ENCODE assay signal across 8 cellular contexts in genomic region chr22:21641417-21641794, GRCh38. TPM values are rescaled to one million over a fixed set of nuclear protein-coding genes. Genes with fewer than 3 reads are reported as not detected.
DNase-seq lines count a peak whose midpoint lies in the region; ATAC-seq and TF ChIP-seq lines count a peak whose summit lies in the region.

No MANE protein-coding gene starts in this region.

- no peaks in the 10 kb centered on the region for H3K9me3 ChIP-seq in BE2C
- H3K9me3 ChIP-seq in ascending aorta = no peaks in the 10 kb centered on the region
- no peaks in the 10 kb centered on the region for H3K9me3 ChIP-seq in iPS DF 6.9 (ENCODE audit: control insufficient read depth, insufficient read depth, low read length)
- H3K9me3 ChIP-seq in gastrocnemius medialis = no peaks in the 10 kb centered on the region

- H3K27me3 ChIP-seq in BE2C (no peaks in the 10 kb centered on the region), ascending aorta (no peaks in the 10 kb centered on the region), iPS DF 6.9 (ENCODE audit: control insufficient read depth, insufficient read depth, low read length) (no peaks in the 10 kb centered on the region), gastrocnemius medialis (no peaks in the 10 kb centered on the region)

- peak overlapping the region; percentile 58 to 80 for H3K27ac ChIP-seq in ascending aorta
- H3K27ac ChIP-seq in iPS DF 6.9 (ENCODE audit: low read length) = no peak overlapping the region
- H3K27ac ChIP-seq in gastrocnemius medialis = peak overlapping the region; percentile 72 to 80 (median 74)

- no peaks in the 10 kb centered on the region for H3K4me1 ChIP-seq in BE2C
- H3K4me1 ChIP-seq in ascending aorta = peaks cover 0 to 14% of the 10 kb centered on the region in 2 donors
- H3K4me1 ChIP-seq in iPS DF 6.9 (ENCODE audit: control insufficient read depth, insufficient read depth, low read length) = no peaks in the 10 kb centered on the region
- peaks cover 0 to 7% of the 10 kb centered on the region in 2 donors for H3K4me1 ChIP-seq in gastrocnemius medialis

- DNase-seq in BE2C = peak; percentile 44
- peak; percentile 64 for DNase-seq in M059J (ENCODE audit: low read depth)
- DNase-seq in ascending aorta (ENCODE audit: low spot score in 2 of 2) = peak in 1 of 2 donors; percentile 79
- DNase-seq in iPS DF 6.9 (ENCODE audit: low read depth, low spot score) = no peak
- no peak for DNase-seq in gastrocnemius medialis
- no peak for DNase-seq in NCI-H1694 (lab: John Stamatoyannopoulos, UW)

- peak; percentile 53 for TF ChIP-seq CTCF in BE2C (IDR thresholded peaks at IDR 0.05; ENCODE audit: low read depth, low read length)
- peak; percentile 40 to 55 (median 55) for TF ChIP-seq CTCF in ascending aorta (IDR thresholded peaks at IDR 0.05)
- TF ChIP-seq CTCF in gastrocnemius medialis (IDR thresholded peaks at IDR 0.05 in 4 of 5, conservative IDR thresholded peaks at IDR 0.05 in 1 of 5) = peak in 3 of 5 experiments; percentile 18 to 49 (median 20)

- no peak for TF ChIP-seq POLR2A in gastrocnemius medialis (IDR thresholded peaks at IDR 0.05)
- no peak for TF ChIP-seq POLR2A in GM18505 (IDR thresholded peaks at IDR 0.05; ENCODE audit: borderline replicate concordance, extremely low read depth, insufficient read depth, insufficient read length)

- intact Hi-C loops in ascending aorta (cut with DNase I) = loop anchor here (10.0 kb wide), 3 partner anchors 537 to 727 kb away; partner anchors contain the start of genes CRKL and LZTR1
- intact Hi-C loops in gastrocnemius medialis (cut with DNase I; ENCODE audit: low total_unique reads) = loop anchor here (5.0 kb wide), 1 partner anchor 624 kb away; the partner anchor contains the start of gene P2RX6

- ATAC-seq in GM18517 (IDR thresholded peaks at IDR 0.05; ENCODE audit: unreplicated experiment) (peak; percentile 10), gastrocnemius medialis (peak; percentile 55 to 61), GM18505 (IDR thresholded peaks at IDR 0.05; ENCODE audit: unreplicated experiment) (no peak)

- WGBS in iPS DF 6.9 (ENCODE audit: insufficient coverage, insufficient read length) = no CpG with 5 or more reads among the region's 9 CpGs

- H3K4me3 ChIP-seq in BE2C (ENCODE audit: low read depth, low read length) (peak overlapping the region; percentile 75), ascending aorta (peak overlapping the region; percentile 63 to 83), iPS DF 6.9 (ENCODE audit: low read length) (peak overlapping the region; percentile 52; the same call in 1 of the 2 replicates), gastrocnemius medialis (peak overlapping the region; percentile 56 to 90 (median 83))

- in situ Hi-C loops in gastrocnemius medialis (cut with MboI; ENCODE audit: low sequenced_read_pairs in 4 of 4) = no loop called here

- H3K36me3 ChIP-seq in BE2C (peaks cover 8% of the 10 kb centered on the region; the same call in 1 of the 2 replicates), ascending aorta (peaks cover 0 to 6% of the 10 kb centered on the region in 2 donors), iPS DF 6.9 (ENCODE audit: control insufficient read depth, insufficient read depth, low read length) (0 out of 2 replicates have a peak, but pooled peaks cover 3% of the 10 kb centered on the region), gastrocnemius medialis (no peaks in the 10 kb centered on the region)

RNA-seq across cellular contexts. Expression of gene SDF2L1, which starts 0.7 kb away (rescaled TPM):
- polyA plus RNA-seq in BE2C (2012; ENCODE audit: insufficient read depth, insufficient read length, low read depth) = 204 TPM
- total RNA-seq in M059J (2014; rRNA removed; shearing (Covaris generic)) = 44.7 and 45.0 TPM in 2 replicates
- total RNA-seq in ascending aorta = 37.4 TPM
- 10 to 100 TPM in 3 of 4 donors, 1 to 10 TPM in 1; 8.5 to 33.2 (median 23.3) TPM for total RNA-seq in gastrocnemius medialis

RNA-seq across cellular contexts. Expression of gene CCDC116, which starts 8.8 kb away (rescaled TPM):
- 0.51 TPM for polyA plus RNA-seq in BE2C (2012; ENCODE audit: insufficient read depth, insufficient read length, low read depth)
- 0.05 TPM in 2 replicates for total RNA-seq in M059J (2014; rRNA removed; shearing (Covaris generic))
- total RNA-seq in ascending aorta (not detected), gastrocnemius medialis (under 1 TPM in 2 of 4 donors, not detected in 2; 0.20 to 0.22 TPM)

RNA-seq across cellular contexts. Expression of gene YDJC, which starts 11.6 kb away (rescaled TPM):
- polyA plus RNA-seq in BE2C (2012; ENCODE audit: insufficient read depth, insufficient read length, low read depth) = 122 TPM
- total RNA-seq in M059J (2014; rRNA removed; shearing (Covaris generic)) = 28.4 and 57.4 TPM in 2 replicates
- total RNA-seq in ascending aorta (80.8 TPM), gastrocnemius medialis (10 to 100 TPM in 1 of 4 donors, 1 to 10 TPM in 3; 5.2 to 10.8 (median 6.3) TPM)

RNA-seq across cellular contexts. Expression of gene PPIL2, which starts 24.4 kb away (rescaled TPM):
- 72.2 TPM for polyA plus RNA-seq in BE2C (2012; ENCODE audit: insufficient read depth, insufficient read length, low read depth)
- 18.9 and 26.0 TPM in 2 replicates for total RNA-seq in M059J (2014; rRNA removed; shearing (Covaris generic))
- total RNA-seq in ascending aorta = 36.3 TPM
- 10 to 100 TPM; 16.8 to 24.8 (median 20.5) TPM for total RNA-seq in gastrocnemius medialis

Comparison
In these comparisons a context has a peak if more than half of its experiments do, and no peak if none do; other contexts are left out.
1. DNase-seq: peak in BE2C (single experiment) and M059J (single experiment); none in iPS DF 6.9 (single experiment), gastrocnemius medialis (0 of 2) and NCI-H1694 (single experiment).
2. Peak in every context shown above with its lines, with median percentiles within 50 percentile points of each other: H3K4me3 ChIP-seq and CTCF ChIP-seq.